29 cellular contexts compared by ENCODE assay signal in genomic region chr5:95090774-95091173, GRCh38.
"Had no signal": no experiment of that assay in that cellular context is flagged by ENCODE, and none has a peak within 500 bp of the region (broad histone marks: within the 10 kb centered on the region; RNA-seq: fewer than 3 reads in every experiment).

No MANE protein-coding gene starts in this region.

- H3K27me3 ChIP-seq: stomach, suprapubic skin, testis, thyroid gland, tibial artery, tibial nerve, transverse colon, upper lobe of left lung, upper lobe of right lung, uterus, vagina had no signal

- H3K4me3 Mint-ChIP-seq: stimulated activated effector memory CD8-positive, alpha-beta T cell treated with anti-CD3 and anti-CD28 coated beads, Interleukin-12 subunit alpha, Interleukin-12 subunit beta, amount 100 ng/mL, for 72 hours; stimulated activated memory B cell treated with anti-CD40 and anti-IgM and Interleukin-4, amounts not matched to agents 10 μg/mL and 1 μg/mL and 100 μg/mL, for 72 hours; stimulated activated naive B cell treated with anti-CD40 and anti-IgM and Interleukin-4, amounts not matched to agents 10 μg/mL and 1 μg/mL and 100 μg/mL, for 72 hours; stimulated activated naive CD8-positive, alpha-beta T cell treated with anti-CD3 and anti-CD28 coated beads, Interleukin-15, amount 100 ng/mL, for 72 hours; stimulated activated naive CD8-positive, alpha-beta T cell treated with anti-CD3 and anti-CD28 coated beads, Interleukin-15, Interleukin-2, amounts not matched to agents 100 ng/mL and 50 ng/mL, for 24 hours; type B pancreatic cell had no signal

- H3K36me3 Mint-ChIP-seq: stimulated activated effector memory CD8-positive, alpha-beta T cell treated with anti-CD3 and anti-CD28 coated beads, Interleukin-12 subunit alpha, Interleukin-12 subunit beta, amount 100 ng/mL, for 72 hours; stimulated activated memory B cell treated with anti-CD40 and anti-IgM and Interleukin-4, amounts not matched to agents 10 μg/mL and 1 μg/mL and 100 μg/mL, for 72 hours; stimulated activated naive B cell treated with anti-CD40 and anti-IgM and Interleukin-4, amounts not matched to agents 10 μg/mL and 1 μg/mL and 100 μg/mL, for 72 hours; type B pancreatic cell had no signal

- H3K27me3 Mint-ChIP-seq: stimulated activated naive CD8-positive, alpha-beta T cell treated with anti-CD3 and anti-CD28 coated beads, Interleukin-15, Interleukin-2, amounts not matched to agents 100 ng/mL and 50 ng/mL, for 24 hours; type B pancreatic cell had no signal

- DNase-seq: stimulated activated CD4-positive, alpha-beta T cell treated with anti-CD3 and anti-CD28 coated beads, Interleukin-2, amount 100 ng/mL, for 48 hours; stimulated activated CD4-positive, alpha-beta T cell treated with anti-CD3 and anti-CD28 coated beads, Interleukin-4, amount 100 ng/mL, for 1 hour; stimulated activated CD4-positive, alpha-beta T cell treated with anti-CD3 and anti-CD28 coated beads, Interleukin-4, amount 100 ng/mL, for 24 hours; stimulated activated CD4-positive, alpha-beta T cell treated with anti-CD3 and anti-CD28 coated beads, Interleukin-4, amount 100 ng/mL, for 4 hours; stimulated activated CD8-positive, alpha-beta memory T cell treated with anti-CD3 and anti-CD28 coated beads, Interleukin-4, amount 100 ng/mL, for 48 hours; stimulated activated naive B cell treated with anti-CD40 and anti-IgM and Interleukin-4, amounts not matched to agents 10 μg/mL and 1 μg/mL and 100 μg/mL, for 72 hours; stimulated activated naive CD4-positive, alpha-beta T cell; stimulated activated naive CD4-positive, alpha-beta T cell treated with Interleukin-2 at 50 U/mL for 16 hours; stimulated activated naive CD8-positive, alpha-beta T cell treated with anti-CD3 and anti-CD28 coated beads, Interleukin-15, amount 100 ng/mL, for 72 hours; stimulated activated naive CD8-positive, alpha-beta T cell treated with anti-CD3 and anti-CD28 coated beads, Interleukin-15, Interleukin-2, amounts not matched to agents 100 U/mL and 50 U/mL, for 24 hours; stomach; substantia nigra; testis; thyroid gland; tibial artery; transverse colon; trophoblast cell; upper lobe of left lung; upper lobe of right lung; uterus had no signal

- H3K4me1 Mint-ChIP-seq: stimulated activated effector memory CD8-positive, alpha-beta T cell treated with anti-CD3 and anti-CD28 coated beads, Interleukin-12 subunit alpha, Interleukin-12 subunit beta, amount 100 ng/mL, for 72 hours; stimulated activated memory B cell treated with anti-CD40 and anti-IgM and Interleukin-4, amounts not matched to agents 10 μg/mL and 1 μg/mL and 100 μg/mL, for 72 hours had no signal

- H3K36me3 ChIP-seq: stomach, suprapubic skin, thoracic aorta, thyroid gland, tibial artery, tibial nerve, transverse colon, upper lobe of left lung, upper lobe of right lung, uterus, vagina had no signal

- H3K4me1 ChIP-seq: stomach, testis, thyroid gland, tibial artery, transverse colon, upper lobe of right lung, uterus, vagina had no signal

- H3K27ac Mint-ChIP-seq: stimulated activated effector memory CD8-positive, alpha-beta T cell treated with anti-CD3 and anti-CD28 coated beads, Interleukin-12 subunit alpha, Interleukin-12 subunit beta, amount 100 ng/mL, for 72 hours; stimulated activated memory B cell treated with anti-CD40 and anti-IgM and Interleukin-4, amounts not matched to agents 10 μg/mL and 1 μg/mL and 100 μg/mL, for 72 hours; stimulated activated naive B cell treated with anti-CD40 and anti-IgM and Interleukin-4, amounts not matched to agents 10 μg/mL and 1 μg/mL and 100 μg/mL, for 72 hours; stimulated activated naive CD8-positive, alpha-beta T cell treated with anti-CD3 and anti-CD28 coated beads, Interleukin-15, amount 100 ng/mL, for 72 hours; stimulated activated naive CD8-positive, alpha-beta T cell treated with anti-CD3 and anti-CD28 coated beads, Interleukin-15, Interleukin-2, amounts not matched to agents 100 ng/mL and 50 ng/mL, for 24 hours; type B pancreatic cell had no signal

- H3K27ac ChIP-seq: stomach, suprapubic skin, testis, thoracic aorta, thyroid gland, tibial artery, tibial nerve, transverse colon, upper lobe of left lung, upper lobe of right lung, uterus, vagina had no signal

- ATAC-seq: stimulated activated effector memory CD8-positive, alpha-beta T cell treated with anti-CD3 and anti-CD28 coated beads, Interleukin-12 subunit alpha, Interleukin-12 subunit beta, amount 100 ng/mL, for 72 hours; stimulated activated memory B cell treated with anti-CD40 and anti-IgM and Interleukin-4, amounts not matched to agents 10 μg/mL and 1 μg/mL and 100 μg/mL, for 72 hours; stimulated activated naive B cell treated with anti-CD40 and anti-IgM and Interleukin-4, amounts not matched to agents 10 μg/mL and 1 μg/mL and 100 μg/mL, for 72 hours; stimulated activated naive CD8-positive, alpha-beta T cell treated with anti-CD3 and anti-CD28 coated beads, Interleukin-15, amount 100 ng/mL, for 72 hours; stimulated activated naive CD8-positive, alpha-beta T cell treated with anti-CD3 and anti-CD28 coated beads, Interleukin-15, Interleukin-2, amounts not matched to agents 100 U/mL and 50 U/mL, for 24 hours; upper lobe of right lung had no signal

- H3K9me3 ChIP-seq: stomach, suprapubic skin, testis, thoracic aorta, thyroid gland, tibial nerve, upper lobe of left lung, upper lobe of right lung, uterus, vagina had no signal

- FAIRE-seq: urothelium cell line had no signal

- H3K4me3 ChIP-seq: stomach, suprapubic skin, testis, thoracic aorta, thyroid gland, tibial artery, tibial nerve, transverse colon, upper lobe of left lung, upper lobe of right lung, uterus, vagina had no signal
